Comparison of ENCODE assay signal across 8 cellular contexts in genomic region chr19:9323919-9324583, GRCh38. TPM values are rescaled to one million over a fixed set of nuclear protein-coding genes. Genes with fewer than 3 reads are reported as not detected.
DNase-seq lines count a peak whose midpoint lies in the region; ATAC-seq and TF ChIP-seq lines count a peak whose summit lies in the region.

Gene ZNF559, plus strand, starts transcription at chr19:9324179. Its CDS starts 14,371 bp downstream, at chr19:9338550.

- DNase-seq in EL = peak; percentile 97
- peak; percentile 99 for DNase-seq in GM23248
- DNase-seq in Kasumi-1 (lab: John Stamatoyannopoulos, UW) = peak; percentile 93 to 94
- DNase-seq in RKO (ENCODE audit: low spot score) = peak; percentile 90
- DNase-seq in activated T-helper 1 cell treated with anti-CD3 and anti-CD28 coated beads, Interleukin-2, amount 50 U/mL, for 16 hours (ENCODE audit: low read depth in 1 of 2, low spot score in 1 of 2) = peak; percentile 94 to 95
- DNase-seq in fibroblast of mammary gland (ENCODE audit: low read depth) = peak; percentile 92
- peak; percentile 95 for DNase-seq in natural killer cell treated with Interleukin-12 subunit alpha and Interleukin-12 subunit beta and Interleukin-15 and Interleukin-18, amount 100 ng/mL, for 72 hours (ENCODE audit: low spot score)
- peak; percentile 93 for DNase-seq in stimulated activated naive CD4-positive, alpha-beta T cell treated with Interleukin-2 at 50 U/mL for 16 hours (lab: John Stamatoyannopoulos, UW)

- WGBS in GM23248 (ENCODE audit: low coverage in 1 of 2, low lambda C conversion rate in 2 of 2, missing lambda C conversion rate in 2 of 2), 2 experiments = 1 to 2% methylated on average over 42 to 44 of the region's 48 CpGs

- H3K27me3 Mint-ChIP-seq in natural killer cell treated with Interleukin-12 subunit alpha and Interleukin-12 subunit beta and Interleukin-15 and Interleukin-18, amount 100 ng/mL, for 72 hours = no peaks in the 10 kb centered on the region

- H3K9me3 ChIP-seq in GM23248 (ENCODE audit: low read depth) = peaks cover 3% of the 10 kb centered on the region

- H3K4me1 ChIP-seq in GM23248 (ENCODE audit: insufficient read depth) = no peaks in the 10 kb centered on the region

- no peaks in the 10 kb centered on the region for H3K9me2 ChIP-seq in GM23248 (ENCODE audit: insufficient read depth)

- peak within 1 kb of the TSS; percentile 85 to 97 for H3K27ac Mint-ChIP-seq in natural killer cell treated with Interleukin-12 subunit alpha and Interleukin-12 subunit beta and Interleukin-15 and Interleukin-18, amount 100 ng/mL, for 72 hours

- peak; percentile 28 for TF ChIP-seq CTCF in fibroblast of mammary gland (conservative IDR thresholded peaks at IDR 0.05; ENCODE audit: control insufficient read depth, insufficient read depth, low read depth, low read length)

- no peaks in the 10 kb centered on the region for H3K27me3 ChIP-seq in GM23248 (replicated peaks; ENCODE audit: insufficient read depth)

- H3K9ac ChIP-seq in GM23248 = peak within 1 kb of the TSS; percentile 86

- peak within 1 kb of the TSS; percentile 100 for H2AFZ ChIP-seq in GM23248

- H3K27ac ChIP-seq in GM23248 = peak within 1 kb of the TSS; percentile 79

- peak within 1 kb of the TSS; percentile 94 for H3K4me3 ChIP-seq in GM23248
- H3K4me3 ChIP-seq in fibroblast of mammary gland (ENCODE audit: control insufficient read depth, low read depth, low read length) = peak within 1 kb of the TSS; percentile 65

- peaks cover 14% of the 10 kb centered on the region; the same call in 1 of the 2 replicates for H3F3A ChIP-seq in GM23248 (ENCODE audit: insufficient read depth)

- H3K4me1 Mint-ChIP-seq in natural killer cell treated with Interleukin-12 subunit alpha and Interleukin-12 subunit beta and Interleukin-15 and Interleukin-18, amount 100 ng/mL, for 72 hours (ENCODE audit: low read depth in 2 of 2) = peaks cover 16 to 20% of the 10 kb centered on the region in 2 donors

- H3K36me3 Mint-ChIP-seq in natural killer cell treated with Interleukin-12 subunit alpha and Interleukin-12 subunit beta and Interleukin-15 and Interleukin-18, amount 100 ng/mL, for 72 hours = peaks cover 24% of the 10 kb centered on the region

- H3K9me3 Mint-ChIP-seq in natural killer cell treated with Interleukin-12 subunit alpha and Interleukin-12 subunit beta and Interleukin-15 and Interleukin-18, amount 100 ng/mL, for 72 hours = peaks cover 4% of the 10 kb centered on the region

- H3K36me3 ChIP-seq in GM23248 (ENCODE audit: low read depth) = peaks cover 8% of the 10 kb centered on the region

- no peaks in the 10 kb centered on the region for H4K20me1 ChIP-seq in GM23248 (ENCODE audit: insufficient read depth)

- H3K4me2 ChIP-seq in GM23248 (ENCODE audit: unreplicated experiment) = peak within 1 kb of the TSS; percentile 98

- H3K4me3 Mint-ChIP-seq in natural killer cell treated with Interleukin-12 subunit alpha and Interleukin-12 subunit beta and Interleukin-15 and Interleukin-18, amount 100 ng/mL, for 72 hours = peak within 1 kb of the TSS; percentile 93

- in situ Hi-C loops in GM23248 (cut with MboI) = loop anchor here (25.0 kb wide), 1 partner anchor 463 kb away; no protein-coding TSS in a partner anchor

- peak; percentile 99 for ATAC-seq in natural killer cell treated with Interleukin-12 subunit alpha and Interleukin-12 subunit beta and Interleukin-15 and Interleukin-18, amount 100 ng/mL, for 72 hours

- H3K79me2 ChIP-seq in GM23248 (ENCODE audit: insufficient read depth) = peaks cover 42% of the 10 kb centered on the region

RNA-seq across cellular contexts. Expression of gene ZNF559, which starts in this region (rescaled TPM):
- 6.7 and 8.1 TPM in 2 replicates for total RNA-seq in GM23248 (2014; rRNA removed; shearing (Covaris generic))
- 9.5 and 13.4 TPM in 2 replicates for polyA plus RNA-seq in GM23248 (2016; fragmentation: Nextera tagmentation; extraction: Ambion mirVana)
- 10 to 100 TPM in 1 of 2 donors, 1 to 10 TPM in 1; 9.5 to 13.5 TPM for total RNA-seq in natural killer cell treated with Interleukin-12 subunit alpha and Interleukin-12 subunit beta and Interleukin-15 and Interleukin-18, amount 100 ng/mL, for 72 hours

Comparison
In these comparisons a context has a peak if more than half of its experiments do, and no peak if none do; other contexts are left out.
1. Peak in every context shown above with its lines: DNase-seq, ATAC-seq, H3K4me3 ChIP-seq and H3K27ac ChIP-seq.